22 cellular contexts compared by ENCODE assay signal in genomic region chr22:44197271-44197670, GRCh38. TPM values are rescaled to one million over a fixed set of nuclear protein-coding genes. Genes with fewer than 3 reads are reported as not detected.
DNase-seq lines count a peak whose midpoint lies in the region; ATAC-seq, FAIRE-seq and TF ChIP-seq lines count a peak whose summit lies in the region.
"Had no signal": no experiment of that assay in that cellular context is flagged by ENCODE, and none has a peak within 500 bp of the region (broad histone marks: within the 10 kb centered on the region; RNA-seq: fewer than 3 reads in every experiment).

No MANE protein-coding gene starts in this region.

- H3K9me1 ChIP-seq in K562 (ENCODE audit: control insufficient read depth, insufficient read depth, low read length), result no peaks in the 10 kb centered on the region

- no peaks in the 10 kb centered on the region for H3K79me2 ChIP-seq in K562 (ENCODE audit: control insufficient read depth, insufficient read depth, low read length)

- H3K9me3 ChIP-seq in A549 (no peaks in the 10 kb centered on the region), K562 (replicated peaks; ENCODE audit: control insufficient read depth, insufficient read depth, low read depth, low read length) (no peaks in the 10 kb centered on the region), sigmoid colon (no peaks in the 10 kb centered on the region)
- H3K9me3 ChIP-seq: HAP-1 had no signal

- no peaks in the 10 kb centered on the region for H3K36me3 ChIP-seq in K562 (ENCODE audit: control insufficient read depth, insufficient read depth, low read length)
- H3K36me3 ChIP-seq in sigmoid colon, result no peaks in the 10 kb centered on the region
- H3K36me3 ChIP-seq: HAP-1 had no signal

- H3K4me3 Mint-ChIP-seq in activated naive CD8-positive, alpha-beta T cell treated with anti-CD3 and anti-CD28 coated beads, Interleukin-2, amount 10 ng/mL, durations not matched to agents 7 days and 5 days, result no peak overlapping the region
- H3K4me3 Mint-ChIP-seq in activated naive CD8-positive, alpha-beta T cell treated with anti-CD3 and anti-CD28 coated beads, Interleukin-2, amount 50 U/mL, for 24 hours, result no peak overlapping the region
- no peak overlapping the region for H3K4me3 Mint-ChIP-seq in activated CD4-positive, alpha-beta T cell treated with anti-CD3 and anti-CD28 coated beads, Interleukin-2, amount 10 ng/mL, durations not matched to agents 7 days and 5 days
- H3K4me3 Mint-ChIP-seq: CD4-positive, alpha-beta memory T cell; GM23338 had no signal

- peaks cover 41% of the 10 kb centered on the region for H3K4me1 Mint-ChIP-seq in activated naive CD8-positive, alpha-beta T cell treated with anti-CD3 and anti-CD28 coated beads, Interleukin-2, amount 10 ng/mL, durations not matched to agents 7 days and 5 days
- H3K4me1 Mint-ChIP-seq in activated naive CD8-positive, alpha-beta T cell treated with anti-CD3 and anti-CD28 coated beads, Interleukin-2, amount 50 U/mL, for 24 hours, result peaks cover 27% of the 10 kb centered on the region
- peaks cover 53% of the 10 kb centered on the region for H3K4me1 Mint-ChIP-seq in activated CD4-positive, alpha-beta T cell treated with anti-CD3 and anti-CD28 coated beads, Interleukin-2, amount 10 ng/mL, durations not matched to agents 7 days and 5 days

- TF ChIP-seq CTCF in A549 (IDR thresholded peaks at IDR 0.05), result no peak
- TF ChIP-seq CTCF in K562 (IDR thresholded peaks at IDR 0.05 in 2 of 3, conservative IDR thresholded peaks at IDR 0.05 in 1 of 3; ENCODE audit: insufficient read depth in 2 of 3, low read depth in 1 of 3, low read length in 3 of 3), result no peak
- no peak for TF ChIP-seq CTCF in sigmoid colon (IDR thresholded peaks at IDR 0.05)

- no peak overlapping the region for H3K27ac Mint-ChIP-seq in activated naive CD8-positive, alpha-beta T cell treated with anti-CD3 and anti-CD28 coated beads, Interleukin-2, amount 10 ng/mL, durations not matched to agents 7 days and 5 days
- no peak overlapping the region for H3K27ac Mint-ChIP-seq in activated naive CD8-positive, alpha-beta T cell treated with anti-CD3 and anti-CD28 coated beads, Interleukin-2, amount 50 U/mL, for 24 hours
- no peak overlapping the region for H3K27ac Mint-ChIP-seq in activated CD4-positive, alpha-beta T cell treated with anti-CD3 and anti-CD28 coated beads, Interleukin-2, amount 10 ng/mL, durations not matched to agents 7 days and 5 days
- H3K27ac Mint-ChIP-seq: GM23338 had no signal

- no peak for ATAC-seq in activated naive CD8-positive, alpha-beta T cell treated with anti-CD3 and anti-CD28 coated beads, Interleukin-2, amount 10 ng/mL, durations not matched to agents 7 days and 5 days (ENCODE audit: low read depth)
- no peak for ATAC-seq in activated naive CD8-positive, alpha-beta T cell treated with anti-CD3 and anti-CD28 coated beads, Interleukin-2, amount 50 U/mL, for 24 hours
- no peak for ATAC-seq in A549
- ATAC-seq in K562, result no peak
- ATAC-seq in HG03196 (IDR thresholded peaks at IDR 0.05; ENCODE audit: unreplicated experiment), result no peak
- ATAC-seq: GM23338 had no signal

- no peak for TF ChIP-seq POLR2A in A549 (IDR thresholded peaks at IDR 0.05; ENCODE audit: low read length)
- TF ChIP-seq POLR2A in K562 (conservative IDR thresholded peaks at IDR 0.05), result no peak
- TF ChIP-seq POLR2A in sigmoid colon (IDR thresholded peaks at IDR 0.05), result no peak

- H3K4me1 ChIP-seq in A549 (peaks cover 9% of the 10 kb centered on the region; the same call in 2 of the 3 replicates), K562 (replicated peaks in 1 of 2; ENCODE audit: control insufficient read depth in 2 of 2, insufficient read depth in 2 of 2, low read length in 2 of 2) (peaks cover 0 to 12% of the 10 kb centered on the region in 2 experiments; a peak in 2 of 5 replicates), sigmoid colon (peaks cover 0 to 18% (median 7%) of the 10 kb centered on the region in 4 donors)
- H3K4me1 ChIP-seq: HAP-1 had no signal

- TF ChIP-seq EP300 in A549 (IDR thresholded peaks at IDR 0.05) (no peak), K562 (IDR thresholded peaks at IDR 0.05; ENCODE audit: low read length) (no peak), sigmoid colon (IDR thresholded peaks at IDR 0.05) (no peak)

- H3K4me3 ChIP-seq in A549, result no peak overlapping the region
- no peak overlapping the region for H3K4me3 ChIP-seq in K562
- H3K4me3 ChIP-seq in sigmoid colon, result no peak overlapping the region
- H3K4me3 ChIP-seq: GM23338, HAP-1 had no signal

- CTCF ChIA-PET in A549 (lab: Yijun Ruan, JAX) (no interaction called here), K562 (lab: Yijun Ruan, JAX; ENCODE audit: low intra/inter-chr PET ratio) (no interaction called here)
- CTCF ChIA-PET in activated CD4-positive, alpha-beta T cell treated with anti-CD3 and anti-CD28 coated beads, Interleukin-2, amount 10 ng/mL, durations not matched to agents 7 days and 5 days (lab: Charles Lee), result no interaction called here

- FAIRE-seq in A549 (lab: Jason Lieb, UNC) (no peak), K562 (lab: Jason Lieb, UNC) (no peak)
- FAIRE-seq: GM12891, GM18507, H54 had no signal

- no peaks in the 10 kb centered on the region for H3K27me3 Mint-ChIP-seq in activated naive CD8-positive, alpha-beta T cell treated with anti-CD3 and anti-CD28 coated beads, Interleukin-2, amount 10 ng/mL, durations not matched to agents 7 days and 5 days
- H3K27me3 Mint-ChIP-seq in activated naive CD8-positive, alpha-beta T cell treated with anti-CD3 and anti-CD28 coated beads, Interleukin-2, amount 50 U/mL, for 24 hours, result no peaks in the 10 kb centered on the region
- no peaks in the 10 kb centered on the region for H3K27me3 Mint-ChIP-seq in activated CD4-positive, alpha-beta T cell treated with anti-CD3 and anti-CD28 coated beads, Interleukin-2, amount 10 ng/mL, durations not matched to agents 7 days and 5 days
- H3K27me3 Mint-ChIP-seq: CD4-positive, alpha-beta memory T cell had no signal

- TF ChIP-seq RAD21 in A549 (conservative IDR thresholded peaks at IDR 0.05 in 1 of 2, IDR thresholded peaks at IDR 0.05 in 1 of 2) (no peak), K562 (CRISPR knock-in tag; conservative IDR thresholded peaks at IDR 0.05 in 1 of 2, IDR thresholded peaks at IDR 0.05 in 1 of 2) (no peak)

- no peak overlapping the region for H3K9ac ChIP-seq in K562 (ENCODE audit: insufficient read depth in 1 of 2, low read depth in 2 of 2, low read length in 2 of 2)

- peak; percentile 10 for DNase-seq in activated naive CD8-positive, alpha-beta T cell treated with anti-CD3 and anti-CD28 coated beads, Interleukin-2, amount 10 ng/mL, durations not matched to agents 7 days and 5 days
- DNase-seq in activated naive CD8-positive, alpha-beta T cell treated with anti-CD3 and anti-CD28 coated beads, Interleukin-2, amount 50 U/mL, for 24 hours, result no peak
- DNase-seq in A549 (ENCODE audit: low read depth in 1 of 2, low spot score in 1 of 2) (no peak), K562 (ENCODE audit: extremely low read depth in 1 of 4, low spot score in 3 of 4) (no peak), sigmoid colon (peak; percentile 18)
- DNase-seq in activated CD4-positive, alpha-beta T cell treated with anti-CD3 and anti-CD28 coated beads, Interleukin-2, amount 10 ng/mL, durations not matched to agents 7 days and 5 days, result no peak
- DNase-seq: 8988T; C1 segment of cervical spinal cord; Calu3; CD4-positive, alpha-beta memory T cell; COR-L47; DMS53; DMS79 treated with DMSO at 0.1 percent for 48 hours; GF-D8 had no signal

- no peaks in the 10 kb centered on the region; the same call in 1 of the 2 replicates for H4K20me1 ChIP-seq in K562 (replicated peaks; ENCODE audit: control insufficient read depth, insufficient read depth, low read length)

- no peak overlapping the region for H2AFZ ChIP-seq in K562 (ENCODE audit: low read depth, low read length)
- H2AFZ ChIP-seq: GM23338 had no signal

- H3K27ac ChIP-seq in A549 (no peak overlapping the region), K562 (ENCODE audit: extremely low read depth, low read depth, low read length) (no peak overlapping the region), sigmoid colon (no peak overlapping the region)

- H3K36me3 Mint-ChIP-seq in activated naive CD8-positive, alpha-beta T cell treated with anti-CD3 and anti-CD28 coated beads, Interleukin-2, amount 10 ng/mL, durations not matched to agents 7 days and 5 days, result peaks cover 47% of the 10 kb centered on the region
- peaks cover 41% of the 10 kb centered on the region for H3K36me3 Mint-ChIP-seq in activated naive CD8-positive, alpha-beta T cell treated with anti-CD3 and anti-CD28 coated beads, Interleukin-2, amount 50 U/mL, for 24 hours (ENCODE audit: low read depth)
- peaks cover 50% of the 10 kb centered on the region for H3K36me3 Mint-ChIP-seq in activated CD4-positive, alpha-beta T cell treated with anti-CD3 and anti-CD28 coated beads, Interleukin-2, amount 10 ng/mL, durations not matched to agents 7 days and 5 days (ENCODE audit: low read depth)

- H3K4me2 ChIP-seq in A549 (no peak overlapping the region), K562 (ENCODE audit: insufficient read depth, low read length) (no peak overlapping the region)
- H3K4me2 ChIP-seq: GM23338 had no signal

- POLR2A ChIA-PET in activated naive CD8-positive, alpha-beta T cell treated with anti-CD3 and anti-CD28 coated beads, Interleukin-2, amount 10 ng/mL, durations not matched to agents 7 days and 5 days (lab: Charles Lee), result interaction anchor here (1.1 kb wide), 1 partner anchor 14 kb away, joined by 3 read pairs; no protein-coding TSS in a partner anchor
- POLR2A ChIA-PET in A549 (lab: Yijun Ruan, JAX) (no interaction called here), K562 (lab: Yijun Ruan, JAX) (no interaction called here)
- POLR2A ChIA-PET in activated CD4-positive, alpha-beta T cell treated with anti-CD3 and anti-CD28 coated beads, Interleukin-2, amount 10 ng/mL, durations not matched to agents 7 days and 5 days (lab: Charles Lee), result no interaction called here

- H3K27me3 ChIP-seq in K562 (ENCODE audit: control insufficient read depth in 2 of 2, insufficient read depth in 2 of 2, low read length in 2 of 2), result peaks cover 3 to 14% of the 10 kb centered on the region in 2 experiments; a peak in 3 of 5 replicates
- H3K27me3 ChIP-seq in sigmoid colon, result no peaks in the 10 kb centered on the region

- no peaks in the 10 kb centered on the region for H3K9me3 Mint-ChIP-seq in activated naive CD8-positive, alpha-beta T cell treated with anti-CD3 and anti-CD28 coated beads, Interleukin-2, amount 10 ng/mL, durations not matched to agents 7 days and 5 days
- H3K9me3 Mint-ChIP-seq in activated naive CD8-positive, alpha-beta T cell treated with anti-CD3 and anti-CD28 coated beads, Interleukin-2, amount 50 U/mL, for 24 hours, result peaks cover 7% of the 10 kb centered on the region
- no peaks in the 10 kb centered on the region for H3K9me3 Mint-ChIP-seq in activated CD4-positive, alpha-beta T cell treated with anti-CD3 and anti-CD28 coated beads, Interleukin-2, amount 10 ng/mL, durations not matched to agents 7 days and 5 days

- intact Hi-C loops in K562 (cut with micrococcal nuclease) (no loop called here), sigmoid colon (cut with DNase I) (no loop called here)

- WGBS in A549 (ENCODE audit: missing lambda C conversion rate), result 30% methylated on average over 2 of the region's 2 CpGs
- WGBS in K562 (ENCODE audit: insufficient coverage, low coverage, missing lambda C conversion rate), result 6% methylated on average over 2 of the region's 2 CpGs
- 84 to 88% methylated on average over 2 of the region's 2 CpGs for WGBS in sigmoid colon, 2 donors

- in situ Hi-C loops in K562 (cut with MboI), result no loop called here

- no TSS peak for BruUV-seq in K562 (replicated peaks; lab: Mats Ljungman, UMichigan)

RNA-seq across cellular contexts. Expression of gene PARVG, which starts 16.5 kb away (rescaled TPM):
- 100 to 1,000 TPM; 238 to 241 TPM for total RNA-seq in activated naive CD8-positive, alpha-beta T cell treated with anti-CD3 and anti-CD28 coated beads, Interleukin-2, amount 10 ng/mL, durations not matched to agents 7 days and 5 days
- polyA plus RNA-seq in A549 (2011; rRNA removed), result not detected in 2 replicates
- not detected in 2 replicates for polyA plus RNA-seq in A549 (2012; cell fraction: cytosol; rRNA removed)
- polyA plus RNA-seq in A549 (2012; cell fraction: nucleus; rRNA removed), result 0.04 TPM in 1 of 2 replicates, not detected in the other
- 0.04 TPM in 1 of 3 replicates, not detected in the others for polyA plus RNA-seq in A549 (2017; fragmentation: RNase III; extraction: RNeasy Plus Mini Kit Qiagen cat#74134 plus additional on column Dnase treatment)
- not detected in 2 replicates for polyA minus RNA-seq in A549 (2011; rRNA and poly(A)+ RNA removed)
- 0.44 TPM in 2 replicates for total RNA-seq in K562 (2011; cell fraction: chromatin; rRNA removed; ENCODE audit: low replicate concordance)
- 0.13 and 0.67 TPM in 2 replicates for total RNA-seq in K562 (2011; cell fraction: nucleolus; rRNA removed)
- 0.23 and 0.51 TPM in 2 replicates for total RNA-seq in K562 (2011; cell fraction: nucleoplasm; rRNA removed)
- not detected in 2 replicates for total RNA-seq in K562 (2014; rRNA removed)
- total RNA-seq in K562 (2014; rRNA removed; fragmentation: Illumina TruSeq; extraction: Trizol), result not detected in 2 replicates
- not detected in 2 replicates for total RNA-seq in K562 (2015; rRNA removed; fragmentation: Illumina TruSeq; extraction: Trizol)
- total RNA-seq in K562 (2021), result 0.20 and 0.35 TPM in 2 replicates
- 0.04 TPM in 1 of 2 replicates, not detected in the other for polyA plus RNA-seq in K562 (2011; rRNA removed)
- polyA plus RNA-seq in K562 (2011; cell fraction: cytosol; rRNA removed), result 0.09 and 0.27 TPM in 2 replicates
- 0.20 and 0.51 TPM in 2 replicates for polyA plus RNA-seq in K562 (2011; cell fraction: nucleus; rRNA removed)
- polyA plus RNA-seq in K562 (2012), result 0.13 and 0.19 TPM in 2 replicates
- polyA plus RNA-seq in K562 (2014; fragmentation: Illumina TruSeq; extraction: Trizol), result not detected in 2 replicates
- not detected for polyA plus RNA-seq in K562 (2014; fragmentation: Nextera tagmentation; extraction: Ambion mirVana)
- polyA plus RNA-seq in K562 (2014; rRNA removed), result not detected in 2 replicates
- polyA minus RNA-seq in K562 (2011; rRNA and poly(A)+ RNA removed), result 0.07 TPM in 1 of 2 replicates, not detected in the other
- not detected in 2 replicates for polyA minus RNA-seq in K562 (2011; cell fraction: cytosol; rRNA and poly(A)+ RNA removed)
- under 0.01 and 0.22 TPM in 2 replicates for polyA minus RNA-seq in K562 (2011; cell fraction: nucleus; rRNA and poly(A)+ RNA removed)
- 10 to 100 TPM in 2 of 4 donors, 1 to 10 TPM in 2; 8.9 to 65.1 (median 12.3) TPM for total RNA-seq in sigmoid colon
- 10 to 100 TPM in 1 of 3 donors, 1 to 10 TPM in 2; 3.0 to 42.5 (median 4.4) TPM for polyA plus RNA-seq in sigmoid colon
- total RNA-seq in activated CD4-positive, alpha-beta T cell treated with anti-CD3 and anti-CD28 coated beads, Interleukin-2, amount 10 ng/mL, durations not matched to agents 7 days and 5 days, result 100 to 1,000 TPM; 146 to 158 TPM
- total RNA-seq: Calu3, G401 had no signal
- polyA plus RNA-seq: BJ had no signal

Comparison
In these comparisons a context has a peak if more than half of its experiments do, and no peak if none do; other contexts are left out.
1. DNase-seq: peak in activated naive CD8-positive, alpha-beta T cell treated with anti-CD3 and anti-CD28 coated beads, Interleukin-2, amount 10 ng/mL, durations not matched to agents 7 days and 5 days (single experiment) and sigmoid colon (single experiment); none in activated naive CD8-positive, alpha-beta T cell treated with anti-CD3 and anti-CD28 coated beads, Interleukin-2, amount 50 U/mL, for 24 hours (single experiment), A549 (0 of 2), K562 (0 of 4) and activated CD4-positive, alpha-beta T cell treated with anti-CD3 and anti-CD28 coated beads, Interleukin-2, amount 10 ng/mL, durations not matched to agents 7 days and 5 days (single experiment).
2. RNA of gene PARVG, which starts 16.5 kb away (total RNA-seq): 238 to 241 TPM in activated naive CD8-positive, alpha-beta T cell treated with anti-CD3 and anti-CD28 coated beads, Interleukin-2, amount 10 ng/mL, durations not matched to agents 7 days and 5 days, 146 to 158 TPM in activated CD4-positive, alpha-beta T cell treated with anti-CD3 and anti-CD28 coated beads, Interleukin-2, amount 10 ng/mL, durations not matched to agents 7 days and 5 days and 8.9 to 65.1 TPM in sigmoid colon; 0.13 to 0.67 TPM in K562; every median in the first group is over 4 times any median in the second.